ENCODE assay signal across 1 cellular context in the genomic region with DNA sequence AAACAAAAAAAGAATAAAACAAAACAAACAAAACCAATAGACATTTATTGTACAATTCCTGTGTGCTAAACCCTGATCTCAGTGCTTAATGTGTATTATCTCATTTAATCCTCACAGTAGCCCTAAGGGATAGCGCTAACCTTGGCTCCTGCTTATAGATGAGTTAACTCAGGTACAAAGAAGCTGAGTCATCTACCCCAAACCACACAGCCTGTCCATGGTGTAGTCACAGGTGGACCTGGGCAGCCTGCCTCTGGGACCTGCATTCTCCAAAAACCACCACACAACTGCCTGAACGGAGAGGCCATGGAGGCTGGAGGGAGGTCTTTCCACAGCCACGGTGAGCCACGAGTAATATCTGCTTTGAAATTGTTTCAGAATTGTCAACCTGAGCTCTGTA.
A peak's percentile ranks its signal among the peaks of the same experiment; 100 is the strongest.
TF ChIP-seq lines count a peak whose summit lies in the region.

No MANE protein-coding gene starts in this region.

TF ChIP-seq in K562, 482 proteins besides CTCF, POLR2A, EP300 and RAD21:
- peak; percentile 8 for TF ChIP-seq RBM25 (IDR thresholded peaks at IDR 0.05; ENCODE audit: low read depth, low read length, severe bottlenecking)
- TF ChIP-seq C11orf30 (IDR thresholded peaks at IDR 0.05; ENCODE audit: low read depth): peak; percentile 47; the same call in 1 of the 2 replicates
- TF ChIP-seq ZNF561 (CRISPR knock-in tag; conservative IDR thresholded peaks at IDR 0.05): no peak
- TF ChIP-seq NFE2 (IDR thresholded peaks at IDR 0.05; ENCODE audit: low read depth): peak; percentile 71
- 0 out of 2 replicates have a peak, but pooled peaks have one; percentile 30 for TF ChIP-seq BCOR (IDR thresholded peaks at IDR 0.05)
- peak; percentile 63 for TF ChIP-seq ZNF316 (IDR thresholded peaks at IDR 0.05)
- no peak for TF ChIP-seq ZNF311 (CRISPR knock-in tag; IDR thresholded peaks at IDR 0.05)
- peak; percentile 23; the same call in 1 of the 2 replicates for TF ChIP-seq MAFG (tag; conservative IDR thresholded peaks at IDR 0.05)
